Comparison of ENCODE assay signal across 10 cellular contexts in the genomic region with DNA sequence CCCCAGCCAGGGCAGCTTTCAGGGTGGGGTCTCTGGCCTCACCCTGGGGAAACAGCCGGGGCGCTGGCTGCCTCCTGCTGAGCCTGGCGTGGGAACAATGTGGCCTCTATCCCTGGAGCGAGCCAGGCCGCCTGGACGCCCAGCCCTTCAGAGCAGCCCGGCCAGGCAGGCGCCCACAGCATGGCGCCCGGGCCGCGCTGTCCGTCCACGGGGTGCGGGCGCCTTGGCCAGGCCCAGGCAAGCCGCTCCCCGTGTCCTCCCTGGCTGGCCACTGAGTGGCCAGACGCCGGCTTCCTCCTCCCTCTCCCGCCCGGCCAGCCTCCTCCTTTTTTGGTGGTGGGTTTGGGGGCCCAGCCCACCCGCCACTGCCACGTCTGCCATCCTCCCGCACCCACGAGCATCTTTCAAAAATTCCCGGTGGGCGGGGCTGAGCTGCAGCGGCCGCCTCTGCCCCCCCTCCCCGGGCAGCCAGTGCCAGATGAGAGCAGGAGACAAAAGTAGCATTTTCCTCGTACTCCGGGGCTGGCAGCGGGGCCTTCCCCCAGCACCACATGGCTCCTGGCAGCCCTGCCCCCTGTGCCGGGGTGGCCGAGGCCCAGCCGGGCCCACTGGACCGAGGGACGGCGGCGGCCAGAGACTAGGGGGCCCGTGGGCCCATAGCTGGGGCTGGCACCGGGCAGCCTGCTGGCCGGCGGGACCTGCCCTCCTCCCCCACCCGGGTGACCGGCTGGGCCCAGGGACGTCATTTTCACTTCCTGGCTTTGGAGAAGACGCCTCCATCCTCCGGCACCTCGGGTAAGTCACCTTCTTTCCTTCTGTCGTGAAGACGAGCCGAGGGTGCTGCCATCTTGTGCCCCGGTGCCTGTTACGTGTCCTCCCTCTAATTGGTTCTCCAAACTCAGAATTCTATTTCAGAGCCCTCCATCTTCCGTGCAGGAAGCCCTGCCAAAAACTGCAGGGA.
A peak's percentile ranks its signal among the peaks of the same experiment; 100 is the strongest.
DNase-seq lines count a peak whose midpoint lies in the region; ATAC-seq and TF ChIP-seq lines count a peak whose summit lies in the region.
"Had no signal": no experiment of that assay in that cellular context is flagged by ENCODE, and none has a peak within 500 bp of the region (broad histone marks: within the 10 kb centered on the region; RNA-seq: fewer than 3 reads in every experiment).

No MANE protein-coding gene starts in this region.

- H3K9me3 ChIP-seq in mucosa of rectum (ENCODE audit: control insufficient read depth in 2 of 2, low read length in 2 of 2), result no peaks in the 10 kb centered on the region

- peak overlapping the region; percentile 99 to 100 for H3K27ac ChIP-seq in coronary artery
- H3K27ac ChIP-seq in mucosa of rectum (ENCODE audit: low read depth in 2 of 2, low read length in 2 of 2), result peak overlapping the region; percentile 79 to 86

- intact Hi-C loops in activated naive CD4-positive, alpha-beta T cell treated with anti-CD3 and anti-CD28 coated beads for 36 hours (cut with micrococcal nuclease), result no loop called here

- no peaks in the 10 kb centered on the region for H3K9me3 Mint-ChIP-seq in activated naive CD4-positive, alpha-beta T cell treated with anti-CD3 and anti-CD28 coated beads for 36 hours
- H3K9me3 Mint-ChIP-seq in activated CD8-positive, alpha-beta T cell treated with anti-CD3 and anti-CD28 coated beads, Interleukin-2, amount 10 ng/mL, durations not matched to agents 7 days and 5 days (ENCODE audit: insufficient read depth), result no peaks in the 10 kb centered on the region
- H3K9me3 Mint-ChIP-seq: naive B cell had no signal

- peak overlapping the region; percentile 32 to 68 for H3K9ac ChIP-seq in mucosa of rectum (ENCODE audit: low read depth in 1 of 2, low read length in 2 of 2)

- no peak for ATAC-seq in activated CD8-positive, alpha-beta T cell treated with anti-CD3 and anti-CD28 coated beads, Interleukin-2, amount 10 ng/mL, durations not matched to agents 7 days and 5 days
- ATAC-seq: T-helper 17 cell had no signal

- CTCF ChIA-PET in activated naive CD4-positive, alpha-beta T cell treated with anti-CD3 and anti-CD28 coated beads for 36 hours (lab: Charles Lee), result no interaction called here
- CTCF ChIA-PET in activated CD8-positive, alpha-beta T cell treated with anti-CD3 and anti-CD28 coated beads, Interleukin-2, amount 10 ng/mL, durations not matched to agents 7 days and 5 days (lab: Charles Lee), result no interaction called here

- peaks cover 21% of the 10 kb centered on the region for H3K4me1 Mint-ChIP-seq in activated naive CD4-positive, alpha-beta T cell treated with anti-CD3 and anti-CD28 coated beads for 36 hours (ENCODE audit: low read depth)
- peaks cover 6% of the 10 kb centered on the region for H3K4me1 Mint-ChIP-seq in activated CD8-positive, alpha-beta T cell treated with anti-CD3 and anti-CD28 coated beads, Interleukin-2, amount 10 ng/mL, durations not matched to agents 7 days and 5 days (ENCODE audit: low read depth)

- H3K27me3 Mint-ChIP-seq in activated naive CD4-positive, alpha-beta T cell treated with anti-CD3 and anti-CD28 coated beads for 36 hours (ENCODE audit: low read depth), result no peaks in the 10 kb centered on the region
- H3K27me3 Mint-ChIP-seq in activated CD8-positive, alpha-beta T cell treated with anti-CD3 and anti-CD28 coated beads, Interleukin-2, amount 10 ng/mL, durations not matched to agents 7 days and 5 days (ENCODE audit: low read depth), result no peaks in the 10 kb centered on the region
- H3K27me3 Mint-ChIP-seq: naive B cell, T-helper 17 cell had no signal

- TF ChIP-seq CTCF in AG09309 (IDR thresholded peaks at IDR 0.05; ENCODE audit: control insufficient read depth, insufficient read depth, low read depth, low read length, missing control alignments), result no peak
- no peak for TF ChIP-seq CTCF in coronary artery (IDR thresholded peaks at IDR 0.05)

- H3K36me3 Mint-ChIP-seq in activated naive CD4-positive, alpha-beta T cell treated with anti-CD3 and anti-CD28 coated beads for 36 hours (ENCODE audit: low read depth), result no peaks in the 10 kb centered on the region
- peaks cover 1% of the 10 kb centered on the region for H3K36me3 Mint-ChIP-seq in activated CD8-positive, alpha-beta T cell treated with anti-CD3 and anti-CD28 coated beads, Interleukin-2, amount 10 ng/mL, durations not matched to agents 7 days and 5 days (ENCODE audit: low read depth)
- H3K36me3 Mint-ChIP-seq: naive B cell had no signal

- H3K36me3 ChIP-seq in mucosa of rectum (ENCODE audit: control insufficient read depth in 2 of 2, insufficient read depth in 2 of 2, low read length in 2 of 2), result peaks cover 4% of the 10 kb centered on the region in 2 donors

- H3K27me3 ChIP-seq in mucosa of rectum (ENCODE audit: control insufficient read depth in 2 of 2, insufficient read depth in 2 of 2, low read length in 2 of 2), result no peaks in the 10 kb centered on the region

- no peak overlapping the region for H3K4me3 Mint-ChIP-seq in activated naive CD4-positive, alpha-beta T cell treated with anti-CD3 and anti-CD28 coated beads for 36 hours
- H3K4me3 Mint-ChIP-seq in activated CD8-positive, alpha-beta T cell treated with anti-CD3 and anti-CD28 coated beads, Interleukin-2, amount 10 ng/mL, durations not matched to agents 7 days and 5 days, result no peak overlapping the region
- H3K4me3 Mint-ChIP-seq: T-helper 17 cell had no signal

- peak; percentile 80 for DNase-seq in AG09309 (ENCODE audit: low read depth)
- DNase-seq in NCI-H1105 treated with DMSO at 0.1 percent for 48 hours (lab: John Stamatoyannopoulos, UW), result peak; percentile 58
- DNase-seq in coronary artery (ENCODE audit: low spot score), result peak; percentile 96
- no peak for DNase-seq in AML-193 (lab: John Stamatoyannopoulos, UW)
- no peak for DNase-seq in activated naive CD4-positive, alpha-beta T cell treated with anti-CD3 and anti-CD28 coated beads for 36 hours
- DNase-seq in stimulated activated naive CD4-positive, alpha-beta T cell treated with Interleukin-2 at 50 U/mL for 16 hours (lab: John Stamatoyannopoulos, UW), result no peak
- DNase-seq in activated CD8-positive, alpha-beta T cell treated with anti-CD3 and anti-CD28 coated beads, Interleukin-2, amount 10 ng/mL, durations not matched to agents 7 days and 5 days, result no peak
- DNase-seq: naive B cell had no signal

- peaks cover 52 to 59% of the 10 kb centered on the region in 2 donors for H3K4me1 ChIP-seq in mucosa of rectum (ENCODE audit: control insufficient read depth in 2 of 2, insufficient read depth in 2 of 2, low read length in 2 of 2)

- H3K27ac Mint-ChIP-seq in activated naive CD4-positive, alpha-beta T cell treated with anti-CD3 and anti-CD28 coated beads for 36 hours, result no peak overlapping the region
- no peak overlapping the region for H3K27ac Mint-ChIP-seq in activated CD8-positive, alpha-beta T cell treated with anti-CD3 and anti-CD28 coated beads, Interleukin-2, amount 10 ng/mL, durations not matched to agents 7 days and 5 days
- H3K27ac Mint-ChIP-seq: T-helper 17 cell had no signal

- POLR2A ChIA-PET in activated CD8-positive, alpha-beta T cell treated with anti-CD3 and anti-CD28 coated beads, Interleukin-2, amount 10 ng/mL, durations not matched to agents 7 days and 5 days (lab: Charles Lee), result no interaction called here

- peak overlapping the region; percentile 96 for H3K4me3 ChIP-seq in AG09309 (ENCODE audit: control insufficient read depth, low read depth, low read length)
- peak overlapping the region; percentile 96 for H3K4me3 ChIP-seq in coronary artery
- H3K4me3 ChIP-seq in mucosa of rectum (ENCODE audit: low read length in 2 of 2), result peak overlapping the region; percentile 33 to 41

Comparison
In these comparisons a context has a peak if more than half of its experiments do, and no peak if none do; other contexts are left out.
1. DNase-seq: peak in AG09309 (single experiment), NCI-H1105 treated with DMSO at 0.1 percent for 48 hours (single experiment) and coronary artery (single experiment); none in AML-193 (0 of 2), activated naive CD4-positive, alpha-beta T cell treated with anti-CD3 and anti-CD28 coated beads for 36 hours (single experiment), stimulated activated naive CD4-positive, alpha-beta T cell treated with Interleukin-2 at 50 U/mL for 16 hours (single experiment) and activated CD8-positive, alpha-beta T cell treated with anti-CD3 and anti-CD28 coated beads, Interleukin-2, amount 10 ng/mL, durations not matched to agents 7 days and 5 days (single experiment).
2. H3K4me3 ChIP-seq: peak in every context shown above with its lines; median percentile 96 in AG09309; 96 in coronary artery; 37 in mucosa of rectum.